8 cellular contexts compared by ENCODE assay signal in the genomic region with DNA sequence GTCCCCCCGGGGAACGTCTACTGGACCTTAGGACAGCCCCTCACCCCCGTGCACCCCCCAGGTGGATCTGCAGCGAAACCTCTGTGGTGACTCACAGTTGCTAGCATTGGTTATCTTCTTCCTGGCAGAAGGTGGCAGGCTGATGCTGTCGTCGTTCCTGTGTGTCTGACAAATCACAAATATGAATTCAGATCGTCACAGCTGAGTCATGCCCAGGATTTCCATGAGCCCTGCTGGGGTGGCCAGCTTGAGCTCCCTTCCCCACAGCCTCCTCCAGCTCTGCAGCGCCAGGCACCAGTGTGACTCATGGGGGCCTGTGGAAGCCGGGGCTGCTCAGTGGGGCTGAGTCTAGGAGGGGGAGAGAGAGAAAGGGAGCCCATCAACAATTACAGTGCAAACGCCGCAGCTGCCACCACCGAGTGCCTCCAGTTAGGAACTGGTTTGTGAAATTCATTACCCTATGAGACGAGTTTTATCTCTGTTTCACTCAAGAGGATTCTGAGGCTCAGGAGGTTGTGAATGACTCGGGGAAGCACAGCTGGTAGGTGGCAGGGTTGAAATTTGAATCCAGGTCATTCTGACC.
DNase-seq lines count a peak whose midpoint lies in the region; ATAC-seq, FAIRE-seq and TF ChIP-seq lines count a peak whose summit lies in the region.

No MANE protein-coding gene starts in this region.

- H3K27ac ChIP-seq in A549 = peak overlapping the region; percentile 96 to 98
- peak overlapping the region; percentile 88 to 91 for H3K27ac ChIP-seq in liver (ENCODE audit: low read depth in 1 of 2, low read length in 2 of 2)

- POLR2A ChIA-PET in A549 (lab: Yijun Ruan, JAX) = interaction anchor here (0.8 to 2.2 kb wide), 33 partner anchors 10 to 788 kb away, joined by 3 to 18 read pairs (median 5); a partner anchor contains a TSS

- CTCF ChIA-PET in A549 (lab: Yijun Ruan, JAX) = interaction anchor here (0.7 to 2.8 kb wide), 23 partner anchors 10 to 1151 kb away, joined by 3 to 13 read pairs (median 4); no protein-coding TSS in a partner anchor

- no peak for TF ChIP-seq POLR2A in A549 (IDR thresholded peaks at IDR 0.05; ENCODE audit: low read length)

- H3K36me3 ChIP-seq in liver (ENCODE audit: control insufficient read depth in 4 of 4, insufficient read depth in 3 of 4, low read depth in 1 of 4, low read length in 3 of 4) = no peaks in the 10 kb centered on the region

- peak overlapping the region in 1 of 2 donors; percentile 40 for H3K9ac ChIP-seq in liver (ENCODE audit: low read depth in 1 of 2, low read length in 2 of 2)

- DNase-seq in A549 (ENCODE audit: low read depth in 1 of 2, low spot score in 1 of 2) (peak; percentile 68 to 96), NCI-H345 (lab: John Stamatoyannopoulos, UW) (peak; percentile 88), dedifferentiated amniotic fluid mesenchymal stem cell (ENCODE audit: extremely low spot score) (peak; percentile 94)
- peak; percentile 85 for DNase-seq in activated CD4-positive, alpha-beta T cell treated with anti-CD3 and anti-CD28 coated beads, Interleukin-2, amount 50 U/mL, for 1 hour
- peak; percentile 66 to 84 for DNase-seq in stimulated activated CD4-positive, alpha-beta T cell treated with anti-CD3 and anti-CD28 coated beads, Interleukin-4, amount 100 ng/mL, for 48 hours (ENCODE audit: low read depth in 2 of 2)

- peak overlapping the region; percentile 61 for H3K4me3 ChIP-seq in A549
- peak overlapping the region; percentile 74 to 84 (median 84) for H3K4me3 ChIP-seq in liver (ENCODE audit: low read depth in 1 of 3, low read length in 3 of 3)

- TF ChIP-seq CTCF in A549 (IDR thresholded peaks at IDR 0.05) (peak; percentile 27; the same call in 2 of the 3 replicates), liver (IDR thresholded peaks at IDR 0.05; ENCODE audit: low read depth, low read length, missing input control) (no peak)

- no peaks in the 10 kb centered on the region for H3K27me3 ChIP-seq in liver (ENCODE audit: control insufficient read depth in 4 of 4, insufficient read depth in 4 of 4, low read length in 3 of 4)

- TF ChIP-seq RAD21 in A549 (conservative IDR thresholded peaks at IDR 0.05 in 1 of 2, IDR thresholded peaks at IDR 0.05 in 1 of 2) (peak; percentile 36 to 58; a peak in 3 of 5 replicates), liver (IDR thresholded peaks at IDR 0.05) (no peak)

- ATAC-seq in A549 = peak; percentile 93 to 94
- peak; percentile 48 for ATAC-seq in GM18867 (IDR thresholded peaks at IDR 0.05; ENCODE audit: unreplicated experiment)
- peak; percentile 35 for ATAC-seq in HG03139 (IDR thresholded peaks at IDR 0.05; ENCODE audit: unreplicated experiment)

- FAIRE-seq in A549 (lab: Jason Lieb, UNC) = no peak

- H3K4me1 ChIP-seq in A549 = peaks cover 21% of the 10 kb centered on the region
- H3K4me1 ChIP-seq in liver (ENCODE audit: control insufficient read depth in 4 of 4, insufficient read depth in 4 of 4, low read length in 3 of 4) = peaks cover 9 to 33% (median 27%) of the 10 kb centered on the region in 4 donors

- no peaks in the 10 kb centered on the region for H3K9me3 ChIP-seq in A549
- H3K9me3 ChIP-seq in liver (ENCODE audit: control insufficient read depth in 4 of 4, low read length in 3 of 4) = no peaks in the 10 kb centered on the region

- WGBS in A549 (ENCODE audit: missing lambda C conversion rate) = 1% methylated on average over 11 of the region's 14 CpGs
- WGBS in liver = 31% methylated on average over 14 of the region's 14 CpGs

- peak in 1 of 2 experiments; percentile 33; a peak in 1 of 5 replicates for TF ChIP-seq EP300 in A549 (IDR thresholded peaks at IDR 0.05)

- H3K4me2 ChIP-seq in A549 = peak overlapping the region; percentile 82

TF ChIP-seq in A549, 52 proteins besides CTCF, POLR2A, EP300 and RAD21 (continues in another document):
- no peak for TF ChIP-seq ESRRA (IDR thresholded peaks at IDR 0.05; ENCODE audit: borderline replicate concordance, low read length)
- TF ChIP-seq EHMT2 (IDR thresholded peaks at IDR 0.05; ENCODE audit: low read depth) = no peak
- no peak for TF ChIP-seq KDM5A (IDR thresholded peaks at IDR 0.05)
- TF ChIP-seq, protein P1, sequence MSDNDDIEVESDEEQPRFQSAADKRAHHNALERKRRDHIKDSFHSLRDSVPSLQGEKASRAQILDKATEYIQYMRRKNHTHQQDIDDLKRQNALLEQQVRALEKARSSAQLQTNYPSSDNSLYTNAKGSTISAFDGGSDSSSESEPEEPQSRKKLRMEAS (IDR thresholded peaks at IDR 0.05) = peak; percentile 22
- TF ChIP-seq NPAS2 (CRISPR knock-in tag; IDR thresholded peaks at IDR 0.05; ENCODE audit: borderline replicate concordance) = no peak
- TF ChIP-seq, protein P2, sequence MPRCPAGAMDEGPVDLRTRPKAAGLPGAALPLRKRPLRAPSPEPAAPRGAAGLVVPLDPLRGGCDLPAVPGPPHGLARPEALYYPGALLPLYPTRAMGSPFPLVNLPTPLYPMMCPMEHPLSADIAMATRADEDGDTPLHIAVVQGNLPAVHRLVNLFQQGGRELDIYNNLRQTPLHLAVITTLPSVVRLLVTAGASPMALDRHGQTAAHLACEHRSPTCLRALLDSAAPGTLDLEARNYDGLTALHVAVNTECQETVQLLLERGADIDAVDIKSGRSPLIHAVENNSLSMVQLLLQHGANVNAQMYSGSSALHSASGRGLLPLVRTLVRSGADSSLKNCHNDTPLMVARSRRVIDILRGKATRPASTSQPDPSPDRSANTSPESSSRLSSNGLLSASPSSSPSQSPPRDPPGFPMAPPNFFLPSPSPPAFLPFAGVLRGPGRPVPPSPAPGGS (IDR thresholded peaks at IDR 0.05) = no peak
- no peak for TF ChIP-seq CHD4 (IDR thresholded peaks at IDR 0.05; ENCODE audit: borderline replicate concordance)
- TF ChIP-seq ZNF302 (CRISPR knock-in tag; IDR thresholded peaks at IDR 0.05) = no peak
- TF ChIP-seq HEYL (CRISPR knock-in tag; IDR thresholded peaks at IDR 0.05) = no peak
- no peak for TF ChIP-seq FOXS1 (CRISPR knock-in tag; IDR thresholded peaks at IDR 0.05)
- TF ChIP-seq MAZ (IDR thresholded peaks at IDR 0.05; ENCODE audit: borderline replicate concordance, low read depth, low read length) = no peak
- TF ChIP-seq JUNB (IDR thresholded peaks at IDR 0.05) = peak; percentile 69
- TF ChIP-seq GATA3 (IDR thresholded peaks at IDR 0.05; ENCODE audit: borderline replicate concordance) = peak; percentile 49
- TF ChIP-seq RARB (CRISPR knock-in tag; IDR thresholded peaks at IDR 0.05) = no peak
- TF ChIP-seq, protein P3, sequence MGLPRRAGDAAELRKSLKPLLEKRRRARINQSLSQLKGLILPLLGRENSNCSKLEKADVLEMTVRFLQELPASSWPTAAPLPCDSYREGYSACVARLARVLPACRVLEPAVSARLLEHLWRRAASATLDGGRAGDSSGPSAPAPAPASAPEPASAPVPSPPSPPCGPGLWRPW (IDR thresholded peaks at IDR 0.05) = no peak
- TF ChIP-seq FOSL2 (IDR thresholded peaks at IDR 0.05) = peak; percentile 81
- TF ChIP-seq FOSL2 (CRISPR knock-in tag; IDR thresholded peaks at IDR 0.05) = peak; percentile 96
- no peak for TF ChIP-seq ZFP36 (IDR thresholded peaks at IDR 0.05; ENCODE audit: borderline replicate concordance, partially characterized antibody)

TF ChIP-seq in liver, 16 proteins besides CTCF, POLR2A, EP300 and RAD21:
- TF ChIP-seq YY1 (IDR thresholded peaks at IDR 0.05) = no peak
- no peak for TF ChIP-seq HNF4A (conservative IDR thresholded peaks at IDR 0.05)
- no peak for TF ChIP-seq FOXA2 (IDR thresholded peaks at IDR 0.05)
- TF ChIP-seq HNF4G (IDR thresholded peaks at IDR 0.05) = no peak
- TF ChIP-seq NR2F2 (IDR thresholded peaks at IDR 0.05) = no peak
- TF ChIP-seq, protein P4, sequence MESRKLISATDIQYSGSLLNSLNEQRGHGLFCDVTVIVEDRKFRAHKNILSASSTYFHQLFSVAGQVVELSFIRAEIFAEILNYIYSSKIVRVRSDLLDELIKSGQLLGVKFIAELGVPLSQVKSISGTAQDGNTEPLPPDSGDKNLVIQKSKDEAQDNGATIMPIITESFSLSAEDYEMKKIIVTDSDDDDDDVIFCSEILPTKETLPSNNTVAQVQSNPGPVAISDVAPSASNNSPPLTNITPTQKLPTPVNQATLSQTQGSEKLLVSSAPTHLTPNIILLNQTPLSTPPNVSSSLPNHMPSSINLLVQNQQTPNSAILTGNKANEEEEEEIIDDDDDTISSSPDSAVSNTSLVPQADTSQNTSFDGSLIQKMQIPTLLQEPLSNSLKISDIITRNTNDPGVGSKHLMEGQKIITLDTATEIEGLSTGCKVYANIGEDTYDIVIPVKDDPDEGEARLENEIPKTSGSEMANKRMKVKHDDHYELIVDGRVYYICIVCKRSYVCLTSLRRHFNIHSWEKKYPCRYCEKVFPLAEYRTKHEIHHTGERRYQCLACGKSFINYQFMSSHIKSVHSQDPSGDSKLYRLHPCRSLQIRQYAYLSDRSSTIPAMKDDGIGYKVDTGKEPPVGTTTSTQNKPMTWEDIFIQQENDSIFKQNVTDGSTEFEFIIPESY (IDR thresholded peaks at IDR 0.05) = no peak
- peak; percentile 50 to 89 for TF ChIP-seq JUND (IDR thresholded peaks at IDR 0.05)
- no peak for TF ChIP-seq SP1 (IDR thresholded peaks at IDR 0.05)

Comparison
In these comparisons a context has a peak if more than half of its experiments do, and no peak if none do; other contexts are left out.
1. Peak in every context shown above with its lines: DNase-seq, ATAC-seq, H3K4me3 ChIP-seq and H3K27ac ChIP-seq.
2. ATAC-seq: peak in every context shown above with its lines; median percentile 94 in A549; 48 in GM18867; 35 in HG03139.